In genomic region chr10:13912111-13912510, GRCh38 we compare ENCODE assay signal across 27 cellular contexts.
"Had no signal": no experiment of that assay in that cellular context is flagged by ENCODE, and none has a peak within 500 bp of the region (broad histone marks: within the 10 kb centered on the region; RNA-seq: fewer than 3 reads in every experiment).

No MANE protein-coding gene starts in this region.

- H3K9me3 Mint-ChIP-seq: endodermal cell; natural killer cell treated with Interleukin-12 subunit alpha and Interleukin-12 subunit beta and Interleukin-15 and Interleukin-18, amount 100 ng/mL, for 72 hours; stimulated activated naive CD8-positive, alpha-beta T cell treated with anti-CD3 and anti-CD28 coated beads, Interleukin-15, Interleukin-2, amounts not matched to agents 100 ng/mL and 50 ng/mL, for 24 hours had no signal

- H3K4me1 ChIP-seq: gastroesophageal sphincter, parathyroid adenoma, right lobe of liver, suprapubic skin had no signal

- H3K27ac ChIP-seq: epithelial cell of prostate, gastroesophageal sphincter, hepatocyte, neural progenitor cell, parathyroid adenoma, right lobe of liver, suprapubic skin had no signal

- H3K4me3 Mint-ChIP-seq: endodermal cell; mesothelial cell of epicardium; naive B cell; natural killer cell treated with Interleukin-12 subunit alpha and Interleukin-12 subunit beta and Interleukin-15 and Interleukin-18, amount 100 ng/mL, for 72 hours; neural progenitor cell; stimulated activated naive B cell treated with anti-CD40 and anti-IgM and Interleukin-4, amounts not matched to agents 10 μg/mL and 1 μg/mL and 100 μg/mL, for 72 hours; stimulated activated naive CD8-positive, alpha-beta T cell treated with anti-CD3 and anti-CD28 coated beads, Interleukin-15, Interleukin-2, amounts not matched to agents 100 ng/mL and 50 ng/mL, for 24 hours had no signal

- H3K4me3 ChIP-seq: coronary artery, gastroesophageal sphincter, heart left ventricle, hepatocyte, lung, mucosa of descending colon, neural progenitor cell, right lobe of liver, suprapubic skin had no signal

- H3K9me3 ChIP-seq: mucosa of descending colon, right lobe of liver had no signal

- H3K36me3 Mint-ChIP-seq: naive B cell; natural killer cell treated with Interleukin-12 subunit alpha and Interleukin-12 subunit beta and Interleukin-15 and Interleukin-18, amount 100 ng/mL, for 72 hours; neural progenitor cell had no signal

- H3K36me3 ChIP-seq: gastroesophageal sphincter, heart left ventricle, neural progenitor cell, right lobe of liver, suprapubic skin had no signal

- H3K4me1 Mint-ChIP-seq: endodermal cell had no signal

- ATAC-seq: esophagus mucosa; gastroesophageal sphincter; heart left ventricle; left lobe of liver; mucosa of descending colon; natural killer cell treated with Interleukin-12 subunit alpha and Interleukin-12 subunit beta and Interleukin-15 and Interleukin-18, amount 100 ng/mL, for 72 hours; stimulated activated naive B cell treated with anti-CD40 and anti-IgM and Interleukin-4, amounts not matched to agents 10 μg/mL and 1 μg/mL and 100 μg/mL, for 72 hours had no signal

- DNase-seq: effector CD4-positive, alpha-beta T cell; endodermal cell; foreskin fibroblast; heart left ventricle; kidney; mesenchymal stem cell; mucosa of descending colon; naive B cell; right lobe of liver; small intestine; stimulated activated CD4-positive, alpha-beta T cell treated with anti-CD3 and anti-CD28 coated beads, Interleukin-15, amount 100 ng/mL, for 24 hours; stimulated activated CD4-positive, alpha-beta T cell treated with anti-CD3 and anti-CD28 coated beads, Interleukin-2, amount 100 ng/mL, for 48 hours; stimulated activated naive B cell treated with anti-CD40 and anti-IgM and Interleukin-4, amounts not matched to agents 10 μg/mL and 1 μg/mL and 100 μg/mL, for 72 hours had no signal

- H3K27ac Mint-ChIP-seq: endodermal cell; mesothelial cell of epicardium; natural killer cell treated with Interleukin-12 subunit alpha and Interleukin-12 subunit beta and Interleukin-15 and Interleukin-18, amount 100 ng/mL, for 72 hours; neural progenitor cell; progenitor cell of endocrine pancreas; stimulated activated naive B cell treated with anti-CD40 and anti-IgM and Interleukin-4, amounts not matched to agents 10 μg/mL and 1 μg/mL and 100 μg/mL, for 72 hours; stimulated activated naive CD8-positive, alpha-beta T cell treated with anti-CD3 and anti-CD28 coated beads, Interleukin-15, Interleukin-2, amounts not matched to agents 100 ng/mL and 50 ng/mL, for 24 hours had no signal

- H3K27me3 ChIP-seq: gastroesophageal sphincter, heart left ventricle, hepatocyte, neural progenitor cell, right lobe of liver, suprapubic skin had no signal
